ENCODE assay signal across 8 cellular contexts in genomic region chr1:42817440-42817767, GRCh38. TPM values are rescaled to one million over a fixed set of nuclear protein-coding genes. Genes with fewer than 3 reads are reported as not detected.
A peak's percentile ranks its signal among the peaks of the same experiment; 100 is the strongest.
DNase-seq lines count a peak whose midpoint lies in the region; ATAC-seq and TF ChIP-seq lines count a peak whose summit lies in the region.

No MANE protein-coding gene starts in this region.

- intact Hi-C loops in CD4-positive, alpha-beta T cell (cut with DNase I, micrococcal nuclease): loop anchor here (1.0 to 10.0 kb wide), 7 partner anchors 29 to 1127 kb away; partner anchors contain the start of genes ZNF691 (in 2 of the 2), C1orf50 (in 1 of the 2), CFAP57 (in 1 of the 2) and EBNA1BP2 (in 1 of the 2)
- intact Hi-C loops in dendritic cell treated with granulocyte-macrophage colony-stimulating factor and Interleukin-4, amounts not matched to agents 40 ng/mL and 50 ng/mL, for 4 days (cut with micrococcal nuclease): loop anchor here (2.0 kb wide), 1 partner anchor 51 kb away; the partner anchor contains the start of genes C1orf50 and P3H1

- ATAC-seq in CD4-positive, alpha-beta T cell (ENCODE audit: poor library complexity): no peak
- ATAC-seq in GM21515 (IDR thresholded peaks at IDR 0.05; ENCODE audit: unreplicated experiment): no peak

- H3K27ac Mint-ChIP-seq in CD4-positive, alpha-beta T cell: peak overlapping the region; percentile 89
- peak overlapping the region; percentile 90 for H3K27ac Mint-ChIP-seq in dendritic cell treated with granulocyte-macrophage colony-stimulating factor and Interleukin-4, amounts not matched to agents 40 ng/mL and 50 ng/mL, for 4 days

- no peaks in the 10 kb centered on the region for H3K27me3 ChIP-seq in CD4-positive, alpha-beta T cell (ENCODE audit: control insufficient read depth, insufficient read depth, low read length)
- H3K27me3 ChIP-seq in neuron (ENCODE audit: insufficient read depth, low read length): no peaks in the 10 kb centered on the region

- POLR2A ChIA-PET in CD4-positive, alpha-beta T cell (lab: Charles Lee): interaction anchor here (0.9 to 3.3 kb wide), 7 partner anchors 15 to 136 kb away, joined by 3 to 53 read pairs (median 4); partner anchors contain the start of genes C1orf50, P3H1, YBX1 and ZNF691

- H3K4me1 ChIP-seq in neuron (ENCODE audit: insufficient read depth, low read length): peaks cover 11% of the 10 kb centered on the region

- CTCF ChIA-PET in CD4-positive, alpha-beta T cell (lab: Charles Lee): interaction anchor here (0.9 to 3.4 kb wide), 5 partner anchors 29 to 256 kb away, joined by 3 to 20 read pairs (median 3); partner anchors contain the start of gene ZNF691

- no peak for TF ChIP-seq CTCF in CD4-positive, alpha-beta T cell (IDR thresholded peaks at IDR 0.05)

- peaks cover 27% of the 10 kb centered on the region for H3K4me1 Mint-ChIP-seq in CD4-positive, alpha-beta T cell (ENCODE audit: low read depth)
- peaks cover 42% of the 10 kb centered on the region for H3K4me1 Mint-ChIP-seq in dendritic cell treated with granulocyte-macrophage colony-stimulating factor and Interleukin-4, amounts not matched to agents 40 ng/mL and 50 ng/mL, for 4 days (ENCODE audit: low read depth)

- no peak for DNase-seq in CD4-positive, alpha-beta T cell
- DNase-seq in KG1 (lab: John Stamatoyannopoulos, UW) (peak; percentile 61), RKO (ENCODE audit: low spot score) (no peak), NCI-H2107 treated with DMSO at 0.1 percent for 48 hours (lab: John Stamatoyannopoulos, UW; ENCODE audit: unreplicated experiment) (no peak), NK-92 (lab: John Stamatoyannopoulos, UW; ENCODE audit: unreplicated experiment) (no peak)

- H3K36me3 ChIP-seq in neuron (ENCODE audit: insufficient read depth, low read length): peaks cover 13% of the 10 kb centered on the region

- no peaks in the 10 kb centered on the region for H3K27me3 Mint-ChIP-seq in CD4-positive, alpha-beta T cell
- no peaks in the 10 kb centered on the region for H3K27me3 Mint-ChIP-seq in dendritic cell treated with granulocyte-macrophage colony-stimulating factor and Interleukin-4, amounts not matched to agents 40 ng/mL and 50 ng/mL, for 4 days

- H3K36me3 Mint-ChIP-seq in CD4-positive, alpha-beta T cell (ENCODE audit: low read depth): peaks cover 20% of the 10 kb centered on the region
- H3K36me3 Mint-ChIP-seq in dendritic cell treated with granulocyte-macrophage colony-stimulating factor and Interleukin-4, amounts not matched to agents 40 ng/mL and 50 ng/mL, for 4 days (ENCODE audit: low read depth): peaks cover 23% of the 10 kb centered on the region

- H3K4me3 ChIP-seq in neuron (ENCODE audit: low read length): peak overlapping the region; percentile 89

- H2AFZ ChIP-seq in neuron (ENCODE audit: low read depth, low read length): peak overlapping the region; percentile 77

- no peaks in the 10 kb centered on the region for H3K9me3 ChIP-seq in CD4-positive, alpha-beta T cell (ENCODE audit: control insufficient read depth, low read length)
- no peaks in the 10 kb centered on the region for H3K9me3 ChIP-seq in neuron (ENCODE audit: low read length)

- peak overlapping the region; percentile 87 for H3K4me3 Mint-ChIP-seq in CD4-positive, alpha-beta T cell
- peak overlapping the region; percentile 85 for H3K4me3 Mint-ChIP-seq in dendritic cell treated with granulocyte-macrophage colony-stimulating factor and Interleukin-4, amounts not matched to agents 40 ng/mL and 50 ng/mL, for 4 days

- H3K27ac ChIP-seq in CD4-positive, alpha-beta T cell (ENCODE audit: low read depth, low read length): no peak overlapping the region

- H3K9me3 Mint-ChIP-seq in CD4-positive, alpha-beta T cell: no peaks in the 10 kb centered on the region
- no peaks in the 10 kb centered on the region for H3K9me3 Mint-ChIP-seq in dendritic cell treated with granulocyte-macrophage colony-stimulating factor and Interleukin-4, amounts not matched to agents 40 ng/mL and 50 ng/mL, for 4 days

RNA-seq across cellular contexts. Expression of gene SVBP, which starts 0.2 kb away (rescaled TPM):
- 10 to 100 TPM; 19.2 to 21.3 TPM for total RNA-seq in CD4-positive, alpha-beta T cell

RNA-seq across cellular contexts. Expression of gene ERMAP, which starts 0.5 kb away (rescaled TPM):
- total RNA-seq in CD4-positive, alpha-beta T cell: 1 to 10 TPM; 4.4 to 5.0 TPM

RNA-seq across cellular contexts. Expression of gene ZNF691, which starts 29.0 kb away (rescaled TPM):
- 1 to 10 TPM; 1.2 to 1.7 TPM for total RNA-seq in CD4-positive, alpha-beta T cell

RNA-seq across cellular contexts. Expression of gene TMEM269, which starts 32.6 kb away (rescaled TPM):
- total RNA-seq in CD4-positive, alpha-beta T cell: 1 to 10 TPM in 1 of 2 experiments, under 1 TPM in 1; 0.60 to 1.1 TPM

RNA-seq across cellular contexts. Expression of gene C1orf50, which starts 50.4 kb away (rescaled TPM):
- total RNA-seq in CD4-positive, alpha-beta T cell: 10 to 100 TPM; 23.1 to 23.9 TPM
